In genomic region chr2:73779472-73780241, GRCh38 we compare ENCODE assay signal across 8 cellular contexts. TPM values are rescaled to one million over a fixed set of nuclear protein-coding genes. Genes with fewer than 3 reads are reported as not detected.
A peak's percentile ranks its signal among the peaks of the same experiment; 100 is the strongest.
DNase-seq lines count a peak whose midpoint lies in the region; TF ChIP-seq lines count a peak whose summit lies in the region.

Gene DUSP11, minus strand, starts transcription at chr2:73780103. Its CDS starts 129 bp downstream, at chr2:73779974.

- no peaks in the 10 kb centered on the region for H3K9me3 ChIP-seq in endodermal cell (ENCODE audit: control insufficient read depth, low read length)

- no peaks in the 10 kb centered on the region for H3K4me1 ChIP-seq in endodermal cell (ENCODE audit: control insufficient read depth, insufficient read depth, low read length)

- peaks cover 5% of the 10 kb centered on the region for H3K4me1 Mint-ChIP-seq in endodermal cell

- H3K27ac ChIP-seq in endodermal cell (ENCODE audit: low read depth, low read length): no peak within 1 kb of the TSS

- peak within 1 kb of the TSS; percentile 92 for H3K4me3 ChIP-seq in endodermal cell (ENCODE audit: low read length)

- H3K27ac Mint-ChIP-seq in endodermal cell: peak within 1 kb of the TSS; percentile 96

- peak within 1 kb of the TSS; percentile 89 for H3K9ac ChIP-seq in endodermal cell (ENCODE audit: extremely low read depth, low read length, poor library complexity, severe bottlenecking)

- peaks cover 21% of the 10 kb centered on the region for H3K36me3 Mint-ChIP-seq in endodermal cell (ENCODE audit: low read depth)

- WGBS in endodermal cell (ENCODE audit: insufficient coverage in 1 of 2, insufficient read length in 1 of 2), 2 experiments: 0% methylated on average over 22 to 41 of the region's 41 CpGs

- DNase-seq in COR-L47 (lab: John Stamatoyannopoulos, UW) (peak; percentile 90), GM20000 (ENCODE audit: low spot score) (peak; percentile 92), HT1080 (ENCODE audit: low read depth) (peak; percentile 92), NOMO-1 treated with DMSO at 0.1 percent for 48 hours (lab: John Stamatoyannopoulos, UW; ENCODE audit: unreplicated experiment) (peak; percentile 88), endodermal cell (peak; percentile 99), mesenteric fat pad (ENCODE audit: low spot score) (peak; percentile 97)
- peak; percentile 85 to 90 (median 90) for DNase-seq in activated CD8-positive, alpha-beta memory T cell treated with anti-CD3 and anti-CD28 coated beads for 48 hours (ENCODE audit: low read depth in 2 of 3, low spot score in 2 of 3)
- peak; percentile 88 to 95 for DNase-seq in stimulated activated CD8-positive, alpha-beta memory T cell treated with anti-CD3 and anti-CD28 coated beads, Interleukin-15, amount 100 ng/mL, for 4 hours (ENCODE audit: low read depth in 2 of 2)

- no peaks in the 10 kb centered on the region for H3K27me3 ChIP-seq in endodermal cell (ENCODE audit: control insufficient read depth, insufficient read depth, low read length, poor library complexity, severe bottlenecking)

- peaks cover 22% of the 10 kb centered on the region for H3K36me3 ChIP-seq in endodermal cell (ENCODE audit: control insufficient read depth, insufficient read depth, low read length)

- peak; percentile 75 for TF ChIP-seq CTCF in GM20000 (IDR thresholded peaks at IDR 0.05; ENCODE audit: extremely low read depth, missing control alignments)
- peak; percentile 90 for TF ChIP-seq CTCF in endodermal cell (conservative IDR thresholded peaks at IDR 0.05)

- peak within 1 kb of the TSS; percentile 97 for H3K4me3 Mint-ChIP-seq in endodermal cell

- H3K9me3 Mint-ChIP-seq in endodermal cell: no peaks in the 10 kb centered on the region

- H3K27me3 Mint-ChIP-seq in endodermal cell (ENCODE audit: insufficient read depth): no peaks in the 10 kb centered on the region

RNA-seq across cellular contexts. Expression of gene DUSP11, which starts in this region (rescaled TPM):
- 38.0 and 49.5 TPM in 2 replicates for total RNA-seq in HT1080 (2014; rRNA removed; shearing (Covaris generic))
- polyA plus RNA-seq in HT1080 (2015; cell fraction: cytosol; rRNA removed): 29.8 and 29.9 TPM in 2 replicates
- 26.9 and 28.2 TPM in 2 replicates for polyA plus RNA-seq in HT1080 (2015; cell fraction: nucleus; rRNA removed)
- total RNA-seq in endodermal cell (10 to 100 TPM; 18.8 to 23.0 TPM), mesenteric fat pad (14.8 TPM)
- 23.2 TPM for polyA plus RNA-seq in endodermal cell (2013, experiment 1 of 2)
- 20.8 TPM for polyA plus RNA-seq in endodermal cell (2013, experiment 2 of 2)
